10 cellular contexts compared by ENCODE assay signal in the genomic region with DNA sequence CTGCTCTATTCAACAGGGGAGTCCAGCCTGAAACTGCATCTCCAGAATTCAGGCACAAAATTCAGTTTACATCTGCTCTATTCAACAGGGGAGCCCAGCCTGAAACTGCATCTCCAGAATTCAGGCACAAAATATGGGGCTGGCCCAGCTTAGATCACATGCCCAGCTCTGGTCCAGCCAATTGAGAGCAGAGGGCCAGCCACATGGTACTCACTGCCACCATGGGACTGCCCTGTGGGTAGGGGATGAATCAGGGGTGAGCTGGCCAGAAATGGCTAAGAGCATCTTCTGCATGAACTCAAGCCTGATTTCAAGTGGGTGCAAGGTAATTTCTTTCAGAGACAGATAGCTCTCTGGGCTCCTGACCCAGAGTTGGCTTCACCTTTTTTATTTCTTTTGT.
DNase-seq lines count a peak whose midpoint lies in the region; ATAC-seq and TF ChIP-seq lines count a peak whose summit lies in the region.
"Had no signal": no experiment of that assay in that cellular context is flagged by ENCODE, and none has a peak within 500 bp of the region (broad histone marks: within the 10 kb centered on the region; RNA-seq: fewer than 3 reads in every experiment).

No MANE protein-coding gene starts in this region.

- H3K4me3 ChIP-seq in naive thymus-derived CD4-positive, alpha-beta T cell (ENCODE audit: low read length), result no peak overlapping the region
- no peak overlapping the region for H3K4me3 ChIP-seq in WERI-Rb-1 (ENCODE audit: low read depth, low read length)
- no peak overlapping the region for H3K4me3 ChIP-seq in effector memory CD4-positive, alpha-beta T cell (ENCODE audit: insufficient read depth, low read depth, low read length, poor library complexity, severe bottlenecking)

- CTCF ChIA-PET in naive thymus-derived CD4-positive, alpha-beta T cell (lab: Charles Lee), result interaction anchor here (0.8 to 4.2 kb wide), 3 partner anchors 26 to 246 kb away, joined by 3 to 24 read pairs (median 21); a partner anchor contains a TSS

- peak overlapping the region; percentile 51 to 85 (median 71) for H3K4me3 Mint-ChIP-seq in brain
- peak overlapping the region; percentile 29 to 92 (median 83) for H3K4me3 Mint-ChIP-seq in naive thymus-derived CD4-positive, alpha-beta T cell

- H3K36me3 Mint-ChIP-seq in brain, result no peaks in the 10 kb centered on the region
- peaks cover 0 to 5% (median 4%) of the 10 kb centered on the region in 5 donors for H3K36me3 Mint-ChIP-seq in naive thymus-derived CD4-positive, alpha-beta T cell

- H3K27me3 ChIP-seq in naive thymus-derived CD4-positive, alpha-beta T cell (ENCODE audit: control insufficient read depth in 2 of 2, insufficient read depth in 2 of 2, low read length in 2 of 2), result no peaks in the 10 kb centered on the region
- H3K27me3 ChIP-seq in WERI-Rb-1 (ENCODE audit: insufficient read depth, low read depth, severe bottlenecking), result no peaks in the 10 kb centered on the region
- no peaks in the 10 kb centered on the region for H3K27me3 ChIP-seq in effector memory CD4-positive, alpha-beta T cell (replicated peaks; ENCODE audit: control insufficient read depth, insufficient read depth, low read length, poor library complexity, severe bottlenecking)

- POLR2A ChIA-PET in naive thymus-derived CD4-positive, alpha-beta T cell (lab: Charles Lee), result interaction anchor here (0.7 to 3.4 kb wide), 3 partner anchors 245 to 1022 kb away, joined by 3 to 41 read pairs (median 4); a partner anchor contains a TSS

- peaks cover 49% of the 10 kb centered on the region for H3K4me1 Mint-ChIP-seq in brain
- H3K4me1 Mint-ChIP-seq in naive thymus-derived CD4-positive, alpha-beta T cell, result peaks cover 9 to 45% (median 39%) of the 10 kb centered on the region in 7 donors

- ATAC-seq in naive thymus-derived CD4-positive, alpha-beta T cell, result no peak
- ATAC-seq in HG03097 (IDR thresholded peaks at IDR 0.05; ENCODE audit: low FRiP score, unreplicated experiment), result no peak

- H3K4me1 ChIP-seq in naive thymus-derived CD4-positive, alpha-beta T cell (ENCODE audit: control insufficient read depth in 2 of 2, insufficient read depth in 2 of 2, low read length in 2 of 2), result peaks cover 6 to 16% of the 10 kb centered on the region in 2 donors
- peaks cover 13% of the 10 kb centered on the region for H3K4me1 ChIP-seq in effector memory CD4-positive, alpha-beta T cell (ENCODE audit: control insufficient read depth, insufficient read depth, low read length, poor library complexity, severe bottlenecking)

- peaks cover 3% of the 10 kb centered on the region for H3K27me3 Mint-ChIP-seq in brain
- no peaks in the 10 kb centered on the region for H3K27me3 Mint-ChIP-seq in naive thymus-derived CD4-positive, alpha-beta T cell

- DNase-seq in stimulated activated CD4-positive, alpha-beta T cell treated with anti-CD3 and anti-CD28 coated beads, Interleukin-1b, Interleukin-23, amount 100 ng/mL, for 48 hours, result peak; percentile 14
- no peak for DNase-seq in stimulated activated CD4-positive, alpha-beta T cell treated with anti-CD3 and anti-CD28 coated beads, Interleukin-4, amount 100 ng/mL, for 1 hour
- DNase-seq in naive thymus-derived CD4-positive, alpha-beta T cell, result no peak
- DNase-seq in NCI-H1930 (lab: John Stamatoyannopoulos, UW) (no peak), WERI-Rb-1 (no peak)
- no peak for DNase-seq in effector memory CD4-positive, alpha-beta T cell
- DNase-seq: DND-41, kidney had no signal

- intact Hi-C loops in naive thymus-derived CD4-positive, alpha-beta T cell (cut with micrococcal nuclease), result loop anchor here (5.0 to 10.0 kb wide), 2 partner anchors 209 to 1271 kb away; a partner anchor contains a TSS

- no peak for TF ChIP-seq CTCF in brain (conservative IDR thresholded peaks at IDR 0.05)
- no peak for TF ChIP-seq CTCF in WERI-Rb-1 (IDR thresholded peaks at IDR 0.05; ENCODE audit: low read depth, low read length)

- H3K9me3 Mint-ChIP-seq in brain, result peaks cover 0 to 13% (median 7%) of the 10 kb centered on the region in 5 experiments
- H3K9me3 Mint-ChIP-seq in naive thymus-derived CD4-positive, alpha-beta T cell, result peaks cover 0 to 5% (median 0%) of the 10 kb centered on the region in 11 donors

- no peaks in the 10 kb centered on the region for H3K36me3 ChIP-seq in naive thymus-derived CD4-positive, alpha-beta T cell (ENCODE audit: control insufficient read depth in 2 of 3, insufficient read depth in 3 of 3, low read length in 3 of 3)
- H3K36me3 ChIP-seq in WERI-Rb-1, result no peaks in the 10 kb centered on the region
- no peaks in the 10 kb centered on the region for H3K36me3 ChIP-seq in effector memory CD4-positive, alpha-beta T cell (ENCODE audit: control insufficient read depth, insufficient read depth, low read length)

- no peak overlapping the region for H3K27ac ChIP-seq in naive thymus-derived CD4-positive, alpha-beta T cell (ENCODE audit: low read depth, low read length)
- H3K27ac ChIP-seq in WERI-Rb-1, result no peak overlapping the region
- H3K27ac ChIP-seq in effector memory CD4-positive, alpha-beta T cell (ENCODE audit: insufficient read depth, low read length, poor library complexity, severe bottlenecking), result no peak overlapping the region

- H3K27ac Mint-ChIP-seq in brain, result peak overlapping the region in 4 of 5 experiments; percentile 78 to 97 (median 85)
- H3K27ac Mint-ChIP-seq in naive thymus-derived CD4-positive, alpha-beta T cell, result peak overlapping the region in 8 of 9 donors; percentile 14 to 83 (median 70)

- no peaks in the 10 kb centered on the region for H3K9me3 ChIP-seq in naive thymus-derived CD4-positive, alpha-beta T cell (ENCODE audit: control insufficient read depth in 2 of 3, low read length in 3 of 3)
- no peaks in the 10 kb centered on the region for H3K9me3 ChIP-seq in WERI-Rb-1 (ENCODE audit: severe bottlenecking)
- H3K9me3 ChIP-seq in effector memory CD4-positive, alpha-beta T cell (ENCODE audit: control insufficient read depth, low read length), result no peaks in the 10 kb centered on the region
